ENCODE assay signal across 8 cellular contexts in the genomic region with DNA sequence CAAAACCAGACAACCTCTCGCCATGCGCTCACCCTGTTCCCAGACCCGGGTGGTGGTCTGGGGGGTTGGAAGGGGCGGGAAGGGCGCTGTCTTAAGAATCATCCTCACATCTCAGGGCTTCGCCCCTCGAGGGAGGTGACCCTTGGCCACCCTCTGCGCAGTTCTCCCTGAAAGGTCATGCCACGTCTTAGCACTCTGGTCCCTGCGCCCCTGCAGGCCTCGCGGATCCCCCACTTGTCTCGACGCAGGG. TPM values are rescaled to one million over a fixed set of nuclear protein-coding genes. Genes with fewer than 3 reads are reported as not detected.
A peak's percentile ranks its signal among the peaks of the same experiment; 100 is the strongest.
DNase-seq lines count a peak whose midpoint lies in the region; ATAC-seq, FAIRE-seq and TF ChIP-seq lines count a peak whose summit lies in the region.

No MANE protein-coding gene starts in this region.

- no peak for ATAC-seq in activated CD8-positive, alpha-beta memory T cell treated with anti-CD3 and anti-CD28 coated beads, Interleukin-2, amount 10 ng/mL, durations not matched to agents 7 days and 5 days
- ATAC-seq in right lobe of liver: peak in 1 of 4 donors; percentile 6
- no peak for ATAC-seq in HG02642 (IDR thresholded peaks at IDR 0.05; ENCODE audit: poor library complexity, unreplicated experiment)

- intact Hi-C loops in right lobe of liver (cut with DNase I): no loop called here

- CTCF ChIA-PET in activated CD8-positive, alpha-beta memory T cell treated with anti-CD3 and anti-CD28 coated beads, Interleukin-2, amount 10 ng/mL, durations not matched to agents 7 days and 5 days (lab: Charles Lee): interaction anchor here (1.3 to 2.6 kb wide), 3 partner anchors 12 to 52 kb away, joined by 4 to 22 read pairs (median 9); partner anchors contain the start of gene CAPRIN2

- in situ Hi-C loops in astrocyte of the spinal cord (cut with HindIII; ENCODE audit: low sequenced_read_pairs): no loop called here

- no peaks in the 10 kb centered on the region for H3K9me3 Mint-ChIP-seq in activated CD8-positive, alpha-beta memory T cell treated with anti-CD3 and anti-CD28 coated beads, Interleukin-2, amount 10 ng/mL, durations not matched to agents 7 days and 5 days (ENCODE audit: low read depth)
- H3K9me3 Mint-ChIP-seq in type B pancreatic cell: no peaks in the 10 kb centered on the region

- DNase-seq in activated CD8-positive, alpha-beta memory T cell treated with anti-CD3 and anti-CD28 coated beads, Interleukin-2, amount 10 ng/mL, durations not matched to agents 7 days and 5 days: no peak
- DNase-seq in activated CD8-positive, alpha-beta memory T cell treated with anti-CD3 and anti-CD28 coated beads for 24 hours: no peak
- DNase-seq in astrocyte of the spinal cord (ENCODE audit: low read depth, low spot score): peak; percentile 91
- no peak for DNase-seq in right lobe of liver
- no peak for DNase-seq in type B pancreatic cell (ENCODE audit: extremely low spot score, unreplicated experiment)
- DNase-seq in GM12892 (ENCODE audit: insufficient read length): no peak
- DNase-seq in EL: no peak

- peaks cover 23% of the 10 kb centered on the region for H3K4me1 Mint-ChIP-seq in activated CD8-positive, alpha-beta memory T cell treated with anti-CD3 and anti-CD28 coated beads, Interleukin-2, amount 10 ng/mL, durations not matched to agents 7 days and 5 days
- H3K4me1 Mint-ChIP-seq in type B pancreatic cell (ENCODE audit: unreplicated experiment): peaks cover 15% of the 10 kb centered on the region

- H3K4me3 Mint-ChIP-seq in activated CD8-positive, alpha-beta memory T cell treated with anti-CD3 and anti-CD28 coated beads, Interleukin-2, amount 10 ng/mL, durations not matched to agents 7 days and 5 days: peak overlapping the region; percentile 81
- peak overlapping the region; percentile 92 for H3K4me3 Mint-ChIP-seq in type B pancreatic cell

- TF ChIP-seq CTCF in astrocyte of the spinal cord (IDR thresholded peaks at IDR 0.05; ENCODE audit: low read depth, low read length): peak; percentile 3
- no peak for TF ChIP-seq CTCF in right lobe of liver (IDR thresholded peaks at IDR 0.05)
- TF ChIP-seq CTCF in type B pancreatic cell (conservative IDR thresholded peaks at IDR 0.05): no peak

- TF ChIP-seq POLR2A in right lobe of liver (IDR thresholded peaks at IDR 0.05) (no peak), GM12892 (IDR thresholded peaks at IDR 0.05; ENCODE audit: low read depth, low read length) (no peak)

- H3K36me3 ChIP-seq in right lobe of liver: no peaks in the 10 kb centered on the region

- H3K27ac ChIP-seq in right lobe of liver: peak overlapping the region in 1 of 3 donors; percentile 67

- peaks cover 47% of the 10 kb centered on the region for H3K27me3 Mint-ChIP-seq in activated CD8-positive, alpha-beta memory T cell treated with anti-CD3 and anti-CD28 coated beads, Interleukin-2, amount 10 ng/mL, durations not matched to agents 7 days and 5 days
- H3K27me3 Mint-ChIP-seq in type B pancreatic cell: peaks cover 44% of the 10 kb centered on the region

- H3K36me3 Mint-ChIP-seq in activated CD8-positive, alpha-beta memory T cell treated with anti-CD3 and anti-CD28 coated beads, Interleukin-2, amount 10 ng/mL, durations not matched to agents 7 days and 5 days: no peaks in the 10 kb centered on the region
- peaks cover 4% of the 10 kb centered on the region for H3K36me3 Mint-ChIP-seq in type B pancreatic cell

- H3K4me1 ChIP-seq in right lobe of liver: no peaks in the 10 kb centered on the region

- WGBS in right lobe of liver (ENCODE audit: insufficient coverage, low coverage, low lambda C conversion rate, missing lambda C conversion rate): 32% methylated on average over 2 of the region's 14 CpGs

- no peak for FAIRE-seq in GM12892 (lab: Jason Lieb, UNC)

- H3K27me3 ChIP-seq in right lobe of liver: no peaks in the 10 kb centered on the region

- H3K27ac Mint-ChIP-seq in activated CD8-positive, alpha-beta memory T cell treated with anti-CD3 and anti-CD28 coated beads, Interleukin-2, amount 10 ng/mL, durations not matched to agents 7 days and 5 days: peak overlapping the region; percentile 79
- H3K27ac Mint-ChIP-seq in type B pancreatic cell: no peak overlapping the region

- H3K9me3 ChIP-seq in right lobe of liver: no peaks in the 10 kb centered on the region

- H3K4me3 ChIP-seq in astrocyte of the spinal cord (ENCODE audit: low read depth, low read length) (peak overlapping the region; percentile 52), right lobe of liver (peak overlapping the region; percentile 45 to 56 (median 52))

RNA-seq across cellular contexts. Expression of gene CAPRIN2, which starts 40.6 kb away (rescaled TPM):
- total RNA-seq in activated CD8-positive, alpha-beta memory T cell treated with anti-CD3 and anti-CD28 coated beads, Interleukin-2, amount 10 ng/mL, durations not matched to agents 7 days and 5 days: 10 to 100 TPM; 10.0 to 16.2 TPM
- 10 to 100 TPM in 2 of 6 experiments, 1 to 10 TPM in 4; 5.7 to 11.5 (median 8.5) TPM for total RNA-seq in right lobe of liver
- 35.5 and 44.9 TPM in 2 replicates for total RNA-seq in type B pancreatic cell (ENCODE audit: low replicate concordance)
- 8.1 TPM for polyA plus RNA-seq in GM12892 (2012; ENCODE audit: missing spikeins)
